In the genomic region with DNA sequence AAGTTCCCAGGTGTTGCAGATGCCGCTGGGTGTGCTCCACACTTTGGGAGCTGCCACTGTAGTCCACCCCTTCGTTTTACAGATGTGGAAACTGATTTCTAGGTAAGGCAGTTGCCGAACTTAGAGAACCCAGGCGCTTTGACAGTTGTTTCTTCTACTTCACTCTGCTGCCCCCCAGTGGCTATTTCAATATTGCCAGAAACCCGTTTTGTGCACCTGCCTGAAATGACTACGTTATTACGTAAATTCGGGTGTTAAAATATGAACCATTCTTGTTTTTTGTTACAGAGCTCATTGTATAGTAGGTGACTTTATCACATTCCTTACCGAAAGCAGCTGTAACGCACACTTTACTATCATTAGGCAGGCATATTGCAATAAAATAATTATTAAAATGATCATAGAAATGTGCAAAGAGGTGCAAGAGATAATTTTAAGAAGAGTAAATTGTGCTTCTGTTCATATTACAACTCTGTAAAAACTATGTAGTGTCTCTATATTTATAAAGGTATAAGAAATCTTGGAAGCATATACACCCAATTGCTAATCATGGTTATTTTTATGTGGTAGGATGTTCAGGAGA, we compare ENCODE assay signal across 7 cellular contexts. TPM values are rescaled to one million over a fixed set of nuclear protein-coding genes. Genes with fewer than 3 reads are reported as not detected.
DNase-seq lines count a peak whose midpoint lies in the region; ATAC-seq, FAIRE-seq and TF ChIP-seq lines count a peak whose summit lies in the region.

No MANE protein-coding gene starts in this region.

- H3K4me3 ChIP-seq in GM12875 (ENCODE audit: low read depth, low read length) (no peak overlapping the region), K562 (no peak overlapping the region)

- no peaks in the 10 kb centered on the region for H3K9me1 ChIP-seq in K562 (ENCODE audit: control insufficient read depth, insufficient read depth, low read length)

- FAIRE-seq in K562 (lab: Jason Lieb, UNC): peak; percentile 86

- CTCF ChIA-PET in K562 (lab: Yijun Ruan, JAX; ENCODE audit: low intra/inter-chr PET ratio): interaction anchor here (0.7 to 2.6 kb wide), 3 partner anchors 52 to 480 kb away, joined by 3 to 22 read pairs (median 3); no protein-coding TSS in a partner anchor

- H3K27me3 ChIP-seq in K562 (ENCODE audit: control insufficient read depth in 2 of 2, insufficient read depth in 2 of 2, low read length in 2 of 2): peaks cover 3 to 17% of the 10 kb centered on the region in 2 experiments; a peak in 3 of 5 replicates

- ATAC-seq in K562 (peak; percentile 81), HG03354 (IDR thresholded peaks at IDR 0.05; ENCODE audit: poor library complexity, severe bottlenecking, unreplicated experiment) (no peak)

- no peaks in the 10 kb centered on the region for H3K36me3 ChIP-seq in K562 (ENCODE audit: control insufficient read depth, insufficient read depth, low read length)

- intact Hi-C loops in K562 (cut with micrococcal nuclease): loop anchor here (1.0 to 5.0 kb wide), 2 partner anchors 51 to 124 kb away; no protein-coding TSS in a partner anchor

- no peaks in the 10 kb centered on the region for H4K20me1 ChIP-seq in K562 (replicated peaks; ENCODE audit: control insufficient read depth, insufficient read depth, low read length)

- 3% methylated on average over 10 of the region's 10 CpGs for WGBS in K562 (ENCODE audit: insufficient coverage, low coverage, missing lambda C conversion rate)

- no peak overlapping the region for H3K4me2 ChIP-seq in K562 (ENCODE audit: insufficient read depth, low read length)

- no TSS peak for BruUV-seq in K562 (replicated peaks; lab: Mats Ljungman, UMichigan)

- H3K27ac ChIP-seq in K562 (ENCODE audit: extremely low read depth, low read depth, low read length): no peak overlapping the region

- no peak overlapping the region for H2AFZ ChIP-seq in K562 (ENCODE audit: low read depth, low read length)

- DNase-seq in NCI-H2081 treated with DMSO at 0.1 percent for 48 hours (lab: John Stamatoyannopoulos, UW): peak; percentile 31
- DNase-seq in UCSD-AML1 (lab: John Stamatoyannopoulos, UW; ENCODE audit: unreplicated experiment): peak; percentile 53
- peak; percentile 68 to 75 (median 72) for DNase-seq in K562 (ENCODE audit: extremely low read depth in 1 of 4, low spot score in 3 of 4)
- DNase-seq in iPS-NIHi7 (ENCODE audit: extremely low spot score): peak; percentile 80
- DNase-seq in stimulated activated CD4-positive, alpha-beta T cell treated with anti-CD3 and anti-CD28 coated beads, Interleukin-15, amount 100 ng/mL, for 1 hour (ENCODE audit: low read depth in 1 of 2, low spot score in 1 of 2): peak; percentile 62

- TF ChIP-seq CTCF in GM12875 (IDR thresholded peaks at IDR 0.05; ENCODE audit: borderline replicate concordance, insufficient read depth, low read depth, low read length) (peak; percentile 59), K562 (IDR thresholded peaks at IDR 0.05 in 2 of 3, conservative IDR thresholded peaks at IDR 0.05 in 1 of 3; ENCODE audit: insufficient read depth in 2 of 3, low read depth in 1 of 3, low read length in 3 of 3) (peak; percentile 79 to 92 (median 82))

- no peak for TF ChIP-seq POLR2A in K562 (conservative IDR thresholded peaks at IDR 0.05)

- TF ChIP-seq EP300 in K562 (IDR thresholded peaks at IDR 0.05; ENCODE audit: low read length): no peak

- H3K79me2 ChIP-seq in K562 (ENCODE audit: control insufficient read depth, insufficient read depth, low read length): no peaks in the 10 kb centered on the region

- H3K9me3 ChIP-seq in K562 (replicated peaks; ENCODE audit: control insufficient read depth, insufficient read depth, low read depth, low read length): no peaks in the 10 kb centered on the region

- POLR2A ChIA-PET in K562 (lab: Yijun Ruan, JAX): interaction anchor here (1.6 kb wide), 1 partner anchor 11 kb away, joined by 4 read pairs; no protein-coding TSS in a partner anchor

- no peak overlapping the region for H3K9ac ChIP-seq in K562 (ENCODE audit: insufficient read depth in 1 of 2, low read depth in 2 of 2, low read length in 2 of 2)

- peak; percentile 68 to 88 for TF ChIP-seq RAD21 in K562 (CRISPR knock-in tag; conservative IDR thresholded peaks at IDR 0.05 in 1 of 2, IDR thresholded peaks at IDR 0.05 in 1 of 2)

- in situ Hi-C loops in K562 (cut with MboI): loop anchor here (5.0 to 25.0 kb wide), 4 partner anchors 51 to 229 kb away; no protein-coding TSS in a partner anchor

- H3K4me1 ChIP-seq in K562 (replicated peaks in 1 of 2; ENCODE audit: control insufficient read depth in 2 of 2, insufficient read depth in 2 of 2, low read length in 2 of 2): no peaks in the 10 kb centered on the region; a peak in 1 of 5 replicates

TF ChIP-seq in K562, 482 proteins besides CTCF, POLR2A, EP300 and RAD21 (continues in another document):
- TF ChIP-seq HMGN3 (IDR thresholded peaks at IDR 0.05; ENCODE audit: borderline replicate concordance, extremely low read depth, insufficient read length, low read depth, low read length): no peak
- peak; percentile 32; the same call in 1 of the 2 replicates for TF ChIP-seq JUND (IDR thresholded peaks at IDR 0.05; ENCODE audit: borderline replicate concordance, low read depth, low read length)
- TF ChIP-seq JUND (tag; IDR thresholded peaks at IDR 0.05; ENCODE audit: borderline replicate concordance, low read depth, low read length): no peak
- TF ChIP-seq TFAM (CRISPR knock-in tag; conservative IDR thresholded peaks at IDR 0.05): no peak
- TF ChIP-seq RFX5 (IDR thresholded peaks at IDR 0.05; ENCODE audit: low read depth, low read length): 0 out of 2 replicates have a peak, but pooled peaks have one; percentile 27
- TF ChIP-seq RB1 (IDR thresholded peaks at IDR 0.05; ENCODE audit: low read depth): 0 out of 2 replicates have a peak, but pooled peaks have one; percentile 30
- peak; percentile 32; the same call in 1 of the 2 replicates for TF ChIP-seq STAG1 (CRISPR knock-in tag; IDR thresholded peaks at IDR 0.05; ENCODE audit: borderline replicate concordance)
- TF ChIP-seq TAF1 (IDR thresholded peaks at IDR 0.05; ENCODE audit: control insufficient read depth, extremely low read depth, insufficient read depth, low read length, severe bottlenecking): no peak
- 0 out of 2 replicates have a peak, but pooled peaks have one; percentile 26 for TF ChIP-seq DEAF1 (CRISPR knock-in tag; IDR thresholded peaks at IDR 0.05)
- TF ChIP-seq KLF16 (IDR thresholded peaks at IDR 0.05): peak; percentile 32; the same call in 1 of the 2 replicates
- no peak for TF ChIP-seq CEBPG (CRISPR knock-in tag; IDR thresholded peaks at IDR 0.05)
- peak in 1 of 2 experiments; percentile 38; a peak in 1 of 4 replicates for TF ChIP-seq CEBPG (tag; conservative IDR thresholded peaks at IDR 0.05 in 1 of 2, IDR thresholded peaks at IDR 0.05 in 1 of 2)

RNA-seq across cellular contexts. Expression of gene OTOA, which starts 44.9 kb away (rescaled TPM):
- total RNA-seq in K562 (2011; cell fraction: chromatin; rRNA removed; ENCODE audit: low replicate concordance): not detected in 2 replicates
- not detected in 2 replicates for total RNA-seq in K562 (2011; cell fraction: nucleolus; rRNA removed)
- total RNA-seq in K562 (2011; cell fraction: nucleoplasm; rRNA removed): 0.15 TPM in 1 of 2 replicates, not detected in the other
- total RNA-seq in K562 (2014; rRNA removed) (not detected in 2 replicates), K562 (2014; rRNA removed; fragmentation: Illumina TruSeq; extraction: Trizol) (not detected in 2 replicates), K562 (2015; rRNA removed; fragmentation: Illumina TruSeq; extraction: Trizol) (not detected in 2 replicates), K562 (2021) (not detected in 2 replicates)
- polyA plus RNA-seq in K562 (2011; rRNA removed) (0.03 and 0.04 TPM in 2 replicates), K562 (2014; fragmentation: Illumina TruSeq; extraction: Trizol) (not detected in 2 replicates), K562 (2014; fragmentation: Nextera tagmentation; extraction: Ambion mirVana) (not detected), K562 (2014; rRNA removed) (not detected in 2 replicates)
- polyA plus RNA-seq in K562 (2011; cell fraction: cytosol; rRNA removed): not detected in 2 replicates
- 0.08 and 0.11 TPM in 2 replicates for polyA plus RNA-seq in K562 (2011; cell fraction: nucleus; rRNA removed)
- polyA plus RNA-seq in K562 (2012): not detected in 2 replicates
- polyA minus RNA-seq in K562 (2011; rRNA and poly(A)+ RNA removed): not detected in 2 replicates
- polyA minus RNA-seq in K562 (2011; cell fraction: cytosol; rRNA and poly(A)+ RNA removed): not detected in 2 replicates
- not detected in 2 replicates for polyA minus RNA-seq in K562 (2011; cell fraction: nucleus; rRNA and poly(A)+ RNA removed)

RNA-seq across cellular contexts. Expression of gene IGSF6, which starts 56.2 kb away (rescaled TPM):
- not detected in 2 replicates for total RNA-seq in K562 (2011; cell fraction: chromatin; rRNA removed; ENCODE audit: low replicate concordance)
- not detected in 2 replicates for total RNA-seq in K562 (2011; cell fraction: nucleolus; rRNA removed)
- not detected in 2 replicates for total RNA-seq in K562 (2011; cell fraction: nucleoplasm; rRNA removed)
- not detected in 2 replicates for total RNA-seq in K562 (2014; rRNA removed)
- not detected in 2 replicates for total RNA-seq in K562 (2014; rRNA removed; fragmentation: Illumina TruSeq; extraction: Trizol)
- not detected in 2 replicates for total RNA-seq in K562 (2015; rRNA removed; fragmentation: Illumina TruSeq; extraction: Trizol)
- total RNA-seq in K562 (2021): not detected in 2 replicates
- not detected in 2 replicates for polyA plus RNA-seq in K562 (2011; rRNA removed)
- not detected in 2 replicates for polyA plus RNA-seq in K562 (2011; cell fraction: cytosol; rRNA removed)
- polyA plus RNA-seq in K562 (2011; cell fraction: nucleus; rRNA removed): not detected in 2 replicates
- 0.13 and 0.14 TPM in 2 replicates for polyA plus RNA-seq in K562 (2012)
- polyA plus RNA-seq in K562 (2014; fragmentation: Illumina TruSeq; extraction: Trizol): not detected in 2 replicates
- polyA plus RNA-seq in K562 (2014; fragmentation: Nextera tagmentation; extraction: Ambion mirVana): under 1 TPM in 1 of 2 experiments, not detected in 1; 0.07 TPM
- polyA plus RNA-seq in K562 (2014; rRNA removed): not detected in 2 replicates
- not detected in 2 replicates for polyA minus RNA-seq in K562 (2011; rRNA and poly(A)+ RNA removed)
- not detected in 2 replicates for polyA minus RNA-seq in K562 (2011; cell fraction: cytosol; rRNA and poly(A)+ RNA removed)
- polyA minus RNA-seq in K562 (2011; cell fraction: nucleus; rRNA and poly(A)+ RNA removed): not detected in 2 replicates
